In genomic region chr3:48621461-48621869, GRCh38 we compare ENCODE assay signal across 30 cellular contexts. TPM values are rescaled to one million over a fixed set of nuclear protein-coding genes. Genes with fewer than 3 reads are reported as not detected.
"Had no signal": no experiment of that assay in that cellular context is flagged by ENCODE, and none has a peak within 500 bp of the region (broad histone marks: within the 10 kb centered on the region; RNA-seq: fewer than 3 reads in every experiment).

TMEM89 (minus strand) TSS chr3:48621769; CDS start chr3:48621756, 13 bp downstream.

- H3K36me3 ChIP-seq: prostate gland had no signal

- ATAC-seq: activated CD4-positive, CD25-positive, alpha-beta regulatory T cell treated with anti-CD3 and anti-CD28 coated beads, Interleukin-2, amount 50 U/mL, for 24 hours; activated naive CD8-positive, alpha-beta T cell treated with anti-CD3 and anti-CD28 coated beads, Interleukin-2, amount 50 U/mL, for 24 hours; foreskin keratinocyte; naive thymus-derived CD4-positive, alpha-beta T cell; stimulated activated naive CD8-positive, alpha-beta T cell treated with anti-CD3 and anti-CD28 coated beads, Interleukin-15, amount 100 ng/mL, for 72 hours had no signal

- H3K27ac Mint-ChIP-seq: activated CD4-positive, alpha-beta T cell treated with anti-CD3 and anti-CD28 coated beads, Interleukin-2, amount 10 ng/mL, durations not matched to agents 7 days and 5 days; activated naive CD4-positive, alpha-beta T cell treated with anti-CD3 and anti-CD28 coated beads, Interleukin-2, amount 10 ng/mL, durations not matched to agents 7 days and 5 days; activated naive CD8-positive, alpha-beta T cell treated with anti-CD3 and anti-CD28 coated beads, Interleukin-2, amount 50 U/mL, for 24 hours; naive thymus-derived CD4-positive, alpha-beta T cell; stimulated activated naive CD8-positive, alpha-beta T cell treated with anti-CD3 and anti-CD28 coated beads, Interleukin-15, amount 100 ng/mL, for 72 hours had no signal

- H3K27ac ChIP-seq: epithelial cell of prostate, foreskin keratinocyte, prostate gland, skin epidermis, suprapubic skin had no signal

- H3K4me3 Mint-ChIP-seq: activated CD4-positive, alpha-beta T cell treated with anti-CD3 and anti-CD28 coated beads, Interleukin-2, amount 10 ng/mL, durations not matched to agents 7 days and 5 days; activated naive CD4-positive, alpha-beta T cell treated with anti-CD3 and anti-CD28 coated beads, Interleukin-2, amount 10 ng/mL, durations not matched to agents 7 days and 5 days; activated naive CD8-positive, alpha-beta T cell treated with anti-CD3 and anti-CD28 coated beads, Interleukin-2, amount 50 U/mL, for 24 hours; naive thymus-derived CD4-positive, alpha-beta T cell; stimulated activated naive CD8-positive, alpha-beta T cell treated with anti-CD3 and anti-CD28 coated beads, Interleukin-15, amount 100 ng/mL, for 72 hours had no signal

- H3K4me1 ChIP-seq: foreskin keratinocyte, prostate gland, suprapubic skin had no signal

- H3K27me3 Mint-ChIP-seq: activated CD4-positive, alpha-beta T cell treated with anti-CD3 and anti-CD28 coated beads, Interleukin-2, amount 10 ng/mL, durations not matched to agents 7 days and 5 days; activated naive CD4-positive, alpha-beta T cell treated with anti-CD3 and anti-CD28 coated beads, Interleukin-2, amount 10 ng/mL, durations not matched to agents 7 days and 5 days; activated naive CD8-positive, alpha-beta T cell treated with anti-CD3 and anti-CD28 coated beads, Interleukin-2, amount 50 U/mL, for 24 hours; naive thymus-derived CD4-positive, alpha-beta T cell; stimulated activated naive CD8-positive, alpha-beta T cell treated with anti-CD3 and anti-CD28 coated beads, Interleukin-15, amount 100 ng/mL, for 72 hours had no signal

- DNase-seq: activated CD4-positive, alpha-beta T cell treated with anti-CD3 and anti-CD28 coated beads, Interleukin-2, amount 10 ng/mL, durations not matched to agents 7 days and 5 days; activated CD8-positive, alpha-beta memory T cell treated with anti-CD3 and anti-CD28 coated beads, Interleukin-2, amount 50 U/mL, for 4 hours; activated effector memory CD4-positive, alpha-beta T cell treated with Interleukin-2 at 50 U/mL for 16 hours; activated naive CD4-positive, alpha-beta T cell treated with anti-CD3 and anti-CD28 coated beads, Interleukin-2, amount 10 ng/mL, durations not matched to agents 7 days and 5 days; activated naive CD8-positive, alpha-beta T cell treated with anti-CD3 and anti-CD28 coated beads, Interleukin-2, amount 50 U/mL, for 24 hours; activated T-cell treated with anti-CD3 and anti-CD28 coated beads, Interleukin-2, amount 50 U/mL, for 48 hours; anterior cingulate cortex; foreskin keratinocyte; glutamatergic neuron; hippocampal formation; left cardiac atrium; mesendoderm; naive thymus-derived CD4-positive, alpha-beta T cell; nucleus accumbens; stimulated activated CD4-positive, alpha-beta T cell treated with anti-CD3 and anti-CD28 coated beads, Interleukin-15, amount 100 ng/mL, for 24 hours; stimulated activated CD4-positive, alpha-beta T cell treated with anti-CD3 and anti-CD28 coated beads, Interleukin-2, amount 100 ng/mL, for 48 hours; stimulated activated naive CD8-positive, alpha-beta T cell treated with anti-CD3 and anti-CD28 coated beads, Interleukin-15, amount 100 ng/mL, for 72 hours; T1000 had no signal

- H3K27me3 ChIP-seq: foreskin keratinocyte, suprapubic skin had no signal

- H3K4me3 ChIP-seq: prostate gland, skin epidermis, suprapubic skin had no signal

- H3K4me1 Mint-ChIP-seq: activated naive CD8-positive, alpha-beta T cell treated with anti-CD3 and anti-CD28 coated beads, Interleukin-2, amount 50 U/mL, for 24 hours had no signal

- H3K9me3 ChIP-seq: prostate gland had no signal

RNA-seq across cellular contexts. Expression of gene TMEM89, which starts in this region (rescaled TPM):
- total RNA-seq: bronchial epithelial cell; cerebellum; fibroblast of lung; left cardiac atrium; lower leg skin; mucosa of gallbladder; naive thymus-derived CD4-positive, alpha-beta T cell; right cardiac atrium; suprapubic skin; ureter had no signal
